ENCODE assay signal across 8 cellular contexts in the genomic region with DNA sequence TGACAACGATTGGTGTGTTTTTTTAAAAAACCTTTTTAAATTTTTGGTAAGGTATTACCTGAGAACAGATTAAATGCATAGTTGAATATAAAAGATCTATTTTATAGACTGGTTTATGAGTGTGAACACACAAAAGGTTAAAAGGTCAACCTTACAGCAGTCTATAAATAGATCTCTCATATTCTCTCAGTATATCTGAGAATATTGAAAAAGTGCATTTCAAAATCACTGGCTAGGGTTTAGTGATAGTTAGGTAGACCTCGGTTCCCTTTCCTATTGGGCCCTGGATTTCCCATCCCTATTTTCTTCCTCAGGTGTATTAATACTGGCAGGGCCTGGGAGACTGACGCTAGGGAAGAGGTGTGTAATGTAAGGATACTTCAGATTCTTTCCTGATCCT. TPM values are rescaled to one million over a fixed set of nuclear protein-coding genes. Genes with fewer than 3 reads are reported as not detected.
DNase-seq lines count a peak whose midpoint lies in the region; ATAC-seq, FAIRE-seq and TF ChIP-seq lines count a peak whose summit lies in the region.

No MANE protein-coding gene starts in this region.

- H3K9me3 ChIP-seq in keratinocyte (ENCODE audit: control insufficient read depth, low read depth, low read length) (no peaks in the 10 kb centered on the region), thoracic aorta (no peaks in the 10 kb centered on the region)

- peaks cover 10% of the 10 kb centered on the region for H4K20me1 ChIP-seq in keratinocyte (ENCODE audit: control insufficient read depth, extremely low read depth, insufficient read depth, low read length)

- H3K9me1 ChIP-seq in keratinocyte (ENCODE audit: control insufficient read depth, extremely low read depth, insufficient read depth, low read length): no peaks in the 10 kb centered on the region

- H3K4me2 ChIP-seq in keratinocyte (ENCODE audit: control insufficient read depth, extremely low read depth, insufficient read depth, low read depth, low read length): peak overlapping the region; percentile 84

- peaks cover 17% of the 10 kb centered on the region for H3K36me3 Mint-ChIP-seq in activated T-cell treated with anti-CD3 and anti-CD28 coated beads, Interleukin-2, amount 50 U/mL, for 4 hours (ENCODE audit: insufficient read depth)
- peaks cover 23% of the 10 kb centered on the region for H3K36me3 Mint-ChIP-seq in activated T-helper 2 cell treated with anti-CD3 and anti-CD28 coated beads, Interferon-gamma antibody, Interleukin-2, Interleukin-4, amounts not matched to agents 10 μg/mL and 5 μg/mL and 100 μg/mL, durations not matched to agents 14 hours and 24 hours and 36 hours (ENCODE audit: low read depth)

- H3K9me3 Mint-ChIP-seq in activated T-cell treated with anti-CD3 and anti-CD28 coated beads, Interleukin-2, amount 50 U/mL, for 4 hours: no peaks in the 10 kb centered on the region
- H3K9me3 Mint-ChIP-seq in activated T-helper 2 cell treated with anti-CD3 and anti-CD28 coated beads, Interferon-gamma antibody, Interleukin-2, Interleukin-4, amounts not matched to agents 10 μg/mL and 5 μg/mL and 100 μg/mL, durations not matched to agents 14 hours and 24 hours and 36 hours: no peaks in the 10 kb centered on the region

- FAIRE-seq in keratinocyte (lab: Jason Lieb, UNC): no peak

- H3K27ac Mint-ChIP-seq in activated T-helper 2 cell treated with anti-CD3 and anti-CD28 coated beads, Interferon-gamma antibody, Interleukin-2, Interleukin-4, amounts not matched to agents 10 μg/mL and 5 μg/mL and 100 μg/mL, durations not matched to agents 14 hours and 24 hours and 36 hours: peak overlapping the region; percentile 81

- H2AFZ ChIP-seq in keratinocyte (ENCODE audit: control insufficient read depth, low read length): peak overlapping the region; percentile 84

- no peaks in the 10 kb centered on the region for H3K27me3 ChIP-seq in keratinocyte (ENCODE audit: control insufficient read depth, extremely low read depth, insufficient read depth, low read length)
- H3K27me3 ChIP-seq in thoracic aorta (replicated peaks; ENCODE audit: insufficient read depth): no peaks in the 10 kb centered on the region

- intact Hi-C loops in activated T-helper 2 cell treated with anti-CD3 and anti-CD28 coated beads, Interferon-gamma antibody, Interleukin-2, Interleukin-4, amounts not matched to agents 10 μg/mL and 5 μg/mL and 100 μg/mL, durations not matched to agents 14 hours and 24 hours and 36 hours (cut with micrococcal nuclease): loop anchor here (1.0 kb wide), 4 partner anchors 43 to 227 kb away; partner anchors contain the start of genes BAG2 and KIAA1586

- no peak for DNase-seq in activated T-cell treated with anti-CD3 and anti-CD28 coated beads, Interleukin-2, amount 50 U/mL, for 4 hours
- DNase-seq in activated T-cell treated with anti-CD3 and anti-CD28 coated beads, Interleukin-2, amount 50 U/mL, for 48 hours: no peak
- DNase-seq in activated T-helper 2 cell treated with anti-CD3 and anti-CD28 coated beads, Interferon-gamma antibody, Interleukin-2, Interleukin-4, amounts not matched to agents 10 μg/mL and 5 μg/mL and 100 μg/mL, durations not matched to agents 14 hours and 24 hours and 36 hours (ENCODE audit: low spot score): no peak
- DNase-seq in keratinocyte (ENCODE audit: low read depth, low spot score) (no peak), thoracic aorta (ENCODE audit: low spot score) (no peak), NCI-H345 (lab: John Stamatoyannopoulos, UW) (no peak), NCI-H446 treated with DMSO at 0.1 percent for 48 hours (lab: John Stamatoyannopoulos, UW) (no peak)
- DNase-seq in stimulated activated CD4-positive, alpha-beta T cell treated with anti-CD3 and anti-CD28 coated beads, Interleukin-2, amount 100 ng/mL, for 24 hours: no peak

- H3K27ac ChIP-seq in keratinocyte (ENCODE audit: control insufficient read depth, insufficient read depth, low read length): no peak overlapping the region
- H3K27ac ChIP-seq in thoracic aorta: peak overlapping the region; percentile 34 to 75

- H3K4me1 Mint-ChIP-seq in activated T-cell treated with anti-CD3 and anti-CD28 coated beads, Interleukin-2, amount 50 U/mL, for 4 hours (ENCODE audit: low read depth): peaks cover 31% of the 10 kb centered on the region
- H3K4me1 Mint-ChIP-seq in activated T-helper 2 cell treated with anti-CD3 and anti-CD28 coated beads, Interferon-gamma antibody, Interleukin-2, Interleukin-4, amounts not matched to agents 10 μg/mL and 5 μg/mL and 100 μg/mL, durations not matched to agents 14 hours and 24 hours and 36 hours (ENCODE audit: low read depth): peaks cover 35% of the 10 kb centered on the region

- H3K4me3 Mint-ChIP-seq in activated T-cell treated with anti-CD3 and anti-CD28 coated beads, Interleukin-2, amount 50 U/mL, for 4 hours: peak overlapping the region; percentile 89
- peak overlapping the region; percentile 73 for H3K4me3 Mint-ChIP-seq in activated T-helper 2 cell treated with anti-CD3 and anti-CD28 coated beads, Interferon-gamma antibody, Interleukin-2, Interleukin-4, amounts not matched to agents 10 μg/mL and 5 μg/mL and 100 μg/mL, durations not matched to agents 14 hours and 24 hours and 36 hours (ENCODE audit: low read depth)

- ATAC-seq in activated T-cell treated with anti-CD3 and anti-CD28 coated beads, Interleukin-2, amount 50 U/mL, for 4 hours: no peak
- ATAC-seq in thoracic aorta (ENCODE audit: insufficient number of reproducible peaks, low FRiP score, low read depth): no peak

- H3K36me3 ChIP-seq in keratinocyte (ENCODE audit: control insufficient read depth in 2 of 2, extremely low read depth in 1 of 2, insufficient read depth in 2 of 2, low read length in 2 of 2) (peaks cover 2 to 16% of the 10 kb centered on the region in 2 experiments), thoracic aorta (no peaks in the 10 kb centered on the region)

- H3K4me3 ChIP-seq in keratinocyte (ENCODE audit: control insufficient read depth in 2 of 3, extremely low read depth in 1 of 3, insufficient read depth in 2 of 3, low read depth in 1 of 3, low read length in 3 of 3): peak overlapping the region in 2 of 3 experiments; percentile 37 to 74
- H3K4me3 ChIP-seq in thoracic aorta: peak overlapping the region; percentile 85

- H3K4me1 ChIP-seq in keratinocyte (ENCODE audit: control insufficient read depth, extremely low read depth, insufficient read depth, low read length) (peaks cover 29% of the 10 kb centered on the region), thoracic aorta (ENCODE audit: control insufficient read depth in 1 of 2, low read depth in 2 of 2) (peaks cover 23 to 31% of the 10 kb centered on the region in 2 donors)

- peaks cover 30% of the 10 kb centered on the region for H3K79me2 ChIP-seq in keratinocyte (ENCODE audit: control insufficient read depth, insufficient read depth, low read length)

- TF ChIP-seq CTCF in keratinocyte (optimal IDR thresholded peaks at IDR 0.05 in 1 of 3, IDR thresholded peaks at IDR 0.05 in 1 of 3, conservative IDR thresholded peaks at IDR 0.05 in 1 of 3; ENCODE audit: extremely low read depth in 1 of 3, insufficient read depth in 2 of 3, low read length in 3 of 3) (no peak), thoracic aorta (IDR thresholded peaks at IDR 0.05) (no peak)

- H3K27me3 Mint-ChIP-seq in activated T-cell treated with anti-CD3 and anti-CD28 coated beads, Interleukin-2, amount 50 U/mL, for 4 hours (ENCODE audit: low read depth): no peaks in the 10 kb centered on the region
- no peaks in the 10 kb centered on the region for H3K27me3 Mint-ChIP-seq in activated T-helper 2 cell treated with anti-CD3 and anti-CD28 coated beads, Interferon-gamma antibody, Interleukin-2, Interleukin-4, amounts not matched to agents 10 μg/mL and 5 μg/mL and 100 μg/mL, durations not matched to agents 14 hours and 24 hours and 36 hours (ENCODE audit: low read depth)

- H3K9ac ChIP-seq in keratinocyte (ENCODE audit: control insufficient read depth, extremely low read depth, insufficient read depth, low read length): no peak overlapping the region

- dilution Hi-C loops in keratinocyte (cut with MboI; ENCODE audit: extremely low pct_ligation_motif_present, low sequenced_read_pairs): no loop called here

RNA-seq across cellular contexts. Expression of gene ZNF451, which starts 0.7 kb away (rescaled TPM):
- 10 to 100 TPM; 36.8 to 44.8 (median 43.3) TPM for total RNA-seq in activated T-cell treated with anti-CD3 and anti-CD28 coated beads, Interleukin-2, amount 50 U/mL, for 4 hours
- 57.7 and 60.3 TPM in 2 replicates for total RNA-seq in activated T-helper 2 cell treated with anti-CD3 and anti-CD28 coated beads, Interferon-gamma antibody, Interleukin-2, Interleukin-4, amounts not matched to agents 10 μg/mL and 5 μg/mL and 100 μg/mL, durations not matched to agents 14 hours and 24 hours and 36 hours
- 22.1 to 32.1 TPM (median 26.1 TPM) in 3 replicates for polyA plus RNA-seq in keratinocyte
- polyA plus RNA-seq in keratinocyte (2011; ENCODE audit: low read depth): 42.4 TPM
- 7.9 and 16.7 TPM in 2 replicates for polyA plus RNA-seq in keratinocyte (2011; cell fraction: cytosol; rRNA removed)
- 38.7 and 51.7 TPM in 2 replicates for polyA plus RNA-seq in keratinocyte (2011; cell fraction: nucleus; rRNA removed)
- polyA plus RNA-seq in keratinocyte (2012; ENCODE audit: low replicate concordance): 12.3 and 13.6 TPM in 2 replicates
- 21.9 to 92.5 TPM (median 66.7 TPM) in 3 replicates for polyA minus RNA-seq in keratinocyte
- 28.8 TPM for polyA minus RNA-seq in keratinocyte (2011; cell fraction: cytosol; rRNA and poly(A)+ RNA removed)
- 93.3 and 176 TPM in 2 replicates for polyA minus RNA-seq in keratinocyte (2011; cell fraction: nucleus; rRNA and poly(A)+ RNA removed)
- 10 to 100 TPM; 45.6 to 65.0 TPM for total RNA-seq in thoracic aorta

RNA-seq across cellular contexts. Expression of gene KIAA1586, which starts 42.8 kb away (rescaled TPM):
- total RNA-seq in activated T-cell treated with anti-CD3 and anti-CD28 coated beads, Interleukin-2, amount 50 U/mL, for 4 hours: 10 to 100 TPM; 13.1 to 15.2 (median 14.2) TPM
- 13.1 and 13.7 TPM in 2 replicates for total RNA-seq in activated T-helper 2 cell treated with anti-CD3 and anti-CD28 coated beads, Interferon-gamma antibody, Interleukin-2, Interleukin-4, amounts not matched to agents 10 μg/mL and 5 μg/mL and 100 μg/mL, durations not matched to agents 14 hours and 24 hours and 36 hours
- 3.0 to 8.2 TPM (median 3.7 TPM) in 3 replicates for polyA plus RNA-seq in keratinocyte
- 11.4 TPM for polyA plus RNA-seq in keratinocyte (2011; ENCODE audit: low read depth)
- polyA plus RNA-seq in keratinocyte (2011; cell fraction: cytosol; rRNA removed): 2.7 and 5.2 TPM in 2 replicates
- polyA plus RNA-seq in keratinocyte (2011; cell fraction: nucleus; rRNA removed): 3.3 and 5.5 TPM in 2 replicates
- 2.5 and 6.2 TPM in 2 replicates for polyA plus RNA-seq in keratinocyte (2012; ENCODE audit: low replicate concordance)
- polyA minus RNA-seq in keratinocyte: 0.79 to 2.8 TPM in 2 of 3 replicates, not detected in the other
- polyA minus RNA-seq in keratinocyte (2011; cell fraction: cytosol; rRNA and poly(A)+ RNA removed): 2.5 TPM
- 2.3 and 6.8 TPM in 2 replicates for polyA minus RNA-seq in keratinocyte (2011; cell fraction: nucleus; rRNA and poly(A)+ RNA removed)
- total RNA-seq in thoracic aorta: 10 to 100 TPM in 1 of 2 donors, 1 to 10 TPM in 1; 2.8 to 11.2 TPM
